28 cellular contexts compared by ENCODE assay signal in the genomic region with DNA sequence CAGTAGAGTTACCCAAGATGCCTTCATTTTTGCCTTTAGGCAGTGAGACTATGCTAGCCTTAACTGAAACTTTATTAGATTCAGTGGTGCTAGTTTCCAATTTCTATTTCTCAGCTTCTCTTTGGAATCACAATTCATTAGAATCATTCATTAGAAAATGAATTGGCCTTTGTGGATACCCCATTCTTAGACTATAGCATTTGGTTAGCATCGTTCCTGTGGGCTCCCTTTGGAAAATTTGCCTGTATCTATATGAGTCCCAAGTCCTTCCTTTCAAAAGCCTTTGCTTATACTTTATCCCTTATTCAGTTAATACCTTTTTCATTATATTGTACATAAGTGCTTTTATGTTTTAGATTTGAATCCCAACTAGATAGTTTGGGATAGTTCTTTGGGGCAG.
DNase-seq lines count a peak whose midpoint lies in the region; ATAC-seq, FAIRE-seq and TF ChIP-seq lines count a peak whose summit lies in the region.
"Had no signal": no experiment of that assay in that cellular context is flagged by ENCODE, and none has a peak within 500 bp of the region (broad histone marks: within the 10 kb centered on the region; RNA-seq: fewer than 3 reads in every experiment).

No MANE protein-coding gene starts in this region.

- no peak overlapping the region for H3K4me2 ChIP-seq in GM12878 (ENCODE audit: control insufficient read depth, insufficient read depth)
- H3K4me2 ChIP-seq: A549; BLaER1; BLaER1 treated with 17β-estradiol and CSF1 and Interleukin-3, amounts not matched to agents 10 nM and 100 nM had no signal

- WGBS in GM12878 (ENCODE audit: insufficient coverage, insufficient replicate concordance, low lambda C conversion rate, missing lambda C conversion rate) = 41% methylated on average over 1 of the region's 1 CpG

- SMC1A ChIA-PET in GM12878 (lab: Charles Lee; ENCODE audit: uncharacterized antibody, unreplicated experiment) = no interaction called here

- no peak for TF ChIP-seq CTCF in GM12878 (IDR thresholded peaks at IDR 0.05 in 2 of 3, conservative IDR thresholded peaks at IDR 0.05 in 1 of 3; ENCODE audit: control insufficient read depth in 2 of 3, extremely low read depth in 1 of 3, insufficient read depth in 1 of 3, low read depth in 3 of 3, low read length in 3 of 3)

- no peak for FAIRE-seq in GM12878 (lab: Jason Lieb, UNC)
- FAIRE-seq: A549, D721Med had no signal

- POLR2A ChIA-PET in GM12878 (lab: Charles Lee) = no interaction called here

- no peaks in the 10 kb centered on the region for H3K4me1 ChIP-seq in GM12878 (ENCODE audit: control insufficient read depth, insufficient read depth, low read length)

- H3K9me3 ChIP-seq in GM12878 (replicated peaks; ENCODE audit: control insufficient read depth, insufficient read depth, low read length) = no peaks in the 10 kb centered on the region
- H3K9me3 ChIP-seq: A549; BE2C; BLaER1; BLaER1 treated with 17β-estradiol and CSF1 and Interleukin-3, amounts not matched to agents 10 nM and 100 nM; Caco-2 had no signal

- H3K27ac ChIP-seq in GM12878 (ENCODE audit: control insufficient read depth, insufficient read depth) = no peak overlapping the region
- H3K27ac ChIP-seq: 22Rv1; A549; BLaER1; BLaER1 treated with 17β-estradiol and CSF1 and Interleukin-3, amounts not matched to agents 10 nM and 100 nM; C4-2B had no signal

- no peaks in the 10 kb centered on the region for H3K27me3 ChIP-seq in GM12878 (replicated peaks in 1 of 2; ENCODE audit: control insufficient read depth in 2 of 2, insufficient read depth in 2 of 2, low read length in 1 of 2)
- H3K27me3 ChIP-seq: BE2C; BLaER1; BLaER1 treated with 17β-estradiol and CSF1 and Interleukin-3, amounts not matched to agents 10 nM and 100 nM had no signal

- DNase-seq in GM12878 (ENCODE audit: low read depth, low spot score) = no peak
- DNase-seq: 8988T; ACHN; AML-193; BE2C; C1 segment of cervical spinal cord; Caco-2; Calu3; CD4-positive, alpha-beta memory T cell; CD4-positive, alpha-beta T cell; CD4-positive, CD25-positive, alpha-beta regulatory T cell; CD8-positive, alpha-beta memory T cell; CD8-positive, alpha-beta T cell; COR-L47; DMS 273 treated with DMSO at 0.1 percent for 48 hours; DMS153; DMS53; DMS79; DMS79 treated with DMSO at 0.1 percent for 48 hours; DND-41; EL had no signal

- ATAC-seq in GM12878 (no peak), HG02852 (IDR thresholded peaks at IDR 0.05; ENCODE audit: unreplicated experiment) (no peak)
- ATAC-seq: A549; CD8-positive, alpha-beta T cell had no signal

- H3K79me2 ChIP-seq in GM12878 (ENCODE audit: control insufficient read depth, insufficient read depth, low read length) = no peaks in the 10 kb centered on the region

- intact Hi-C loops in GM12878 (cut with micrococcal nuclease; ENCODE audit: unreplicated experiment) = no loop called here

- BruUV-seq in GM12878 (replicated peaks; lab: Mats Ljungman, UMichigan) = no TSS peak

- in situ Hi-C loops in GM12878 (cut with MboI) = no loop called here

- H3K36me3 ChIP-seq in GM12878 (ENCODE audit: control insufficient read depth in 2 of 2, insufficient read depth in 2 of 2, low read length in 1 of 2) = no peaks in the 10 kb centered on the region
- H3K36me3 ChIP-seq: BE2C; BLaER1; BLaER1 treated with 17β-estradiol and CSF1 and Interleukin-3, amounts not matched to agents 10 nM and 100 nM had no signal

- no peak for TF ChIP-seq EP300 in GM12878 (IDR thresholded peaks at IDR 0.05; ENCODE audit: borderline replicate concordance in 1 of 2, control insufficient read depth in 1 of 2, low read depth in 2 of 2, low read length in 2 of 2)

- no peak overlapping the region for H3K4me3 ChIP-seq in GM12878
- H3K4me3 ChIP-seq: A549; BLaER1; BLaER1 treated with 17β-estradiol and CSF1 and Interleukin-3, amounts not matched to agents 10 nM and 100 nM had no signal

- RAD21 ChIA-PET in GM12878 (lab: Charles Lee; ENCODE audit: unreplicated experiment) = no interaction called here

- CTCF ChIA-PET in GM12878 (lab: Yijun Ruan, JAX) = no interaction called here

- TF ChIP-seq POLR2A in GM12878 (IDR thresholded peaks at IDR 0.05; ENCODE audit: low read depth, low read length) = no peak

- H4K20me1 ChIP-seq in GM12878 (ENCODE audit: control insufficient read depth, insufficient read depth) = no peaks in the 10 kb centered on the region
- H4K20me1 ChIP-seq: BLaER1; BLaER1 treated with 17β-estradiol and CSF1 and Interleukin-3, amounts not matched to agents 10 nM and 100 nM had no signal

- H2AFZ ChIP-seq in GM12878 (ENCODE audit: control insufficient read depth, low read depth, low read length) = no peak overlapping the region

- TF ChIP-seq RAD21 in GM12878 (IDR thresholded peaks at IDR 0.05; ENCODE audit: insufficient read depth, low read depth, low read length) = no peak

- H3K9ac ChIP-seq in GM12878 (ENCODE audit: control insufficient read depth, insufficient read depth, low read length) = no peak overlapping the region
- H3K9ac ChIP-seq: BLaER1; BLaER1 treated with 17β-estradiol and CSF1 and Interleukin-3, amounts not matched to agents 10 nM and 100 nM had no signal

TF ChIP-seq in GM12878, 131 proteins besides CTCF, POLR2A, EP300 and RAD21:
- peak; percentile 68; the same call in 1 of the 2 replicates for TF ChIP-seq NFXL1 (IDR thresholded peaks at IDR 0.05; ENCODE audit: borderline replicate concordance)
- TF ChIP-seq SMC3 (IDR thresholded peaks at IDR 0.05; ENCODE audit: borderline replicate concordance, low read length) = no peak
